In genomic region chr10:126111562-126111961, GRCh38 we compare ENCODE assay signal across 16 cellular contexts.
"Had no signal": no experiment of that assay in that cellular context is flagged by ENCODE, and none has a peak within 500 bp of the region (broad histone marks: within the 10 kb centered on the region; RNA-seq: fewer than 3 reads in every experiment).

No MANE protein-coding gene starts in this region.

- H3K4me3 ChIP-seq: ascending aorta, coronary artery, lower lobe of right lung, tibial artery had no signal

- H3K4me3 Mint-ChIP-seq: activated naive CD8-positive, alpha-beta T cell treated with anti-CD3 and anti-CD28 coated beads, Interleukin-2, amount 50 U/mL, for 24 hours; neural crest cell had no signal

- H3K9me3 ChIP-seq: ascending aorta, lower lobe of right lung, tibial artery had no signal

- H3K4me1 ChIP-seq: ascending aorta, lower lobe of right lung, tibial artery had no signal

- DNase-seq: activated CD4-positive, alpha-beta T cell treated with anti-CD3 and anti-CD28 coated beads, Interleukin-2, amount 50 U/mL, for 4 hours; activated naive CD4-positive, alpha-beta T cell treated with Interleukin-2 at 50 U/mL for 16 hours; activated naive CD8-positive, alpha-beta T cell treated with anti-CD3 and anti-CD28 coated beads, Interleukin-2, amount 50 U/mL, for 24 hours; activated T-cell treated with anti-CD3 and anti-CD28 coated beads for 4 hours; caudate nucleus; effector CD4-positive, alpha-beta T cell; head of caudate nucleus; lower lobe of right lung; midbrain; retina; stimulated activated CD4-positive, alpha-beta T cell treated with anti-CD3 and anti-CD28 coated beads, Interleukin-4, amount 100 ng/mL, for 24 hours; stimulated activated naive CD4-positive, alpha-beta T cell; tibial artery had no signal

- H3K4me1 Mint-ChIP-seq: activated naive CD8-positive, alpha-beta T cell treated with anti-CD3 and anti-CD28 coated beads, Interleukin-2, amount 50 U/mL, for 24 hours had no signal

- H3K27ac ChIP-seq: ascending aorta, coronary artery, lower lobe of right lung, tibial artery had no signal

- H3K27ac Mint-ChIP-seq: activated naive CD8-positive, alpha-beta T cell treated with anti-CD3 and anti-CD28 coated beads, Interleukin-2, amount 50 U/mL, for 24 hours had no signal

- ATAC-seq: activated naive CD8-positive, alpha-beta T cell treated with anti-CD3 and anti-CD28 coated beads, Interleukin-2, amount 50 U/mL, for 24 hours; lower lobe of right lung had no signal

- H3K36me3 ChIP-seq: ascending aorta, lower lobe of right lung, tibial artery had no signal

- H3K27me3 ChIP-seq: ascending aorta, tibial artery had no signal
